In the genomic region with DNA sequence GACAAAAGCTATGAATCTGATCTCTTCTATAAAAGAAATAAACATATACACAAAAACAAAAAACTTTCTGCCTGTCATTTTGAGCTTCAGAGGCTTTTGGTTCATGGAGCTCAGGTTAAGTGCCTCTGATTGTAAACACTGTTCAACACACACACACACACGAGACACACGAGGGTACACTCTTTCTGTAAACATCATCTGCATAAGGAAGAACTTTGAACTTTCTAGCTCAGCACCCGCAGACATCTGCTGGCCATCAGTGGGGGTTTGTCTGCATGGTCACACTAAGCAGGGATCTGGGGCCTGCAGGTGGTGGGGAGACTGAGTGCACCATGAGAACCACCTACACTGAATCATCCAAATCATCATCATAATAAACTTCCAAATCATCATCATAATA, we compare ENCODE assay signal across 1 cellular context.
TF ChIP-seq lines count a peak whose summit lies in the region.

No MANE protein-coding gene starts in this region.

TF ChIP-seq in HepG2, 621 proteins besides CTCF, POLR2A, EP300 and RAD21 (continued from another document and continues in another):
- peak; percentile 54; the same call in 1 of the 2 replicates for TF ChIP-seq ZNF800 (CRISPR knock-in tag; IDR thresholded peaks at IDR 0.05)
- TF ChIP-seq ZNF580 (CRISPR knock-in tag; IDR thresholded peaks at IDR 0.05; ENCODE audit: borderline replicate concordance, low read depth), result 0 out of 2 replicates have a peak, but pooled peaks have one; percentile 43
- no peak for TF ChIP-seq THAP7 (CRISPR knock-in tag; IDR thresholded peaks at IDR 0.05)
- no peak for TF ChIP-seq ZNF234 (CRISPR knock-in tag; conservative IDR thresholded peaks at IDR 0.05)
- TF ChIP-seq NFRKB (IDR thresholded peaks at IDR 0.05), result no peak
- peak; percentile 53; the same call in 1 of the 2 replicates for TF ChIP-seq HNF1B (CRISPR knock-in tag; IDR thresholded peaks at IDR 0.05)
- TF ChIP-seq ZNF609 (CRISPR knock-in tag; IDR thresholded peaks at IDR 0.05; ENCODE audit: borderline replicate concordance), result peak; percentile 69; the same call in 1 of the 2 replicates
- TF ChIP-seq, protein P1, sequence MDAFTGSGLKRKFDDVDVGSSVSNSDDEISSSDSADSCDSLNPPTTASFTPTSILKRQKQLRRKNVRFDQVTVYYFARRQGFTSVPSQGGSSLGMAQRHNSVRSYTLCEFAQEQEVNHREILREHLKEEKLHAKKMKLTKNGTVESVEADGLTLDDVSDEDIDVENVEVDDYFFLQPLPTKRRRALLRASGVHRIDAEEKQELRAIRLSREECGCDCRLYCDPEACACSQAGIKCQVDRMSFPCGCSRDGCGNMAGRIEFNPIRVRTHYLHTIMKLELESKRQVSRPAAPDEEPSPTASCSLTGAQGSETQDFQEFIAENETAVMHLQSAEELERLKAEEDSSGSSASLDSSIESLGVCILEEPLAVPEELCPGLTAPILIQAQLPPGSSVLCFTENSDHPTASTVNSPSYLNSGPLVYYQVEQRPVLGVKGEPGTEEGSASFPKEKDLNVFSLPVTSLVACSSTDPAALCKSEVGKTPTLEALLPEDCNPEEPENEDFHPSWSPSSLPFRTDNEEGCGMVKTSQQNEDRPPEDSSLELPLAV (CRISPR knock-in tag; conservative IDR thresholded peaks at IDR 0.05; ENCODE audit: low read depth), result no peak
- TF ChIP-seq SIN3A (IDR thresholded peaks at IDR 0.05; ENCODE audit: borderline replicate concordance, low read depth, low read length), result 0 out of 2 replicates have a peak, but pooled peaks have one; percentile 59
- TF ChIP-seq NKX3-1 (CRISPR knock-in tag; IDR thresholded peaks at IDR 0.05), result no peak
- peak; percentile 97 for TF ChIP-seq BHLHE40 (IDR thresholded peaks at IDR 0.05; ENCODE audit: low read length)
- TF ChIP-seq PHF20 (CRISPR knock-in tag; IDR thresholded peaks at IDR 0.05), result no peak
- TF ChIP-seq, protein P2, sequence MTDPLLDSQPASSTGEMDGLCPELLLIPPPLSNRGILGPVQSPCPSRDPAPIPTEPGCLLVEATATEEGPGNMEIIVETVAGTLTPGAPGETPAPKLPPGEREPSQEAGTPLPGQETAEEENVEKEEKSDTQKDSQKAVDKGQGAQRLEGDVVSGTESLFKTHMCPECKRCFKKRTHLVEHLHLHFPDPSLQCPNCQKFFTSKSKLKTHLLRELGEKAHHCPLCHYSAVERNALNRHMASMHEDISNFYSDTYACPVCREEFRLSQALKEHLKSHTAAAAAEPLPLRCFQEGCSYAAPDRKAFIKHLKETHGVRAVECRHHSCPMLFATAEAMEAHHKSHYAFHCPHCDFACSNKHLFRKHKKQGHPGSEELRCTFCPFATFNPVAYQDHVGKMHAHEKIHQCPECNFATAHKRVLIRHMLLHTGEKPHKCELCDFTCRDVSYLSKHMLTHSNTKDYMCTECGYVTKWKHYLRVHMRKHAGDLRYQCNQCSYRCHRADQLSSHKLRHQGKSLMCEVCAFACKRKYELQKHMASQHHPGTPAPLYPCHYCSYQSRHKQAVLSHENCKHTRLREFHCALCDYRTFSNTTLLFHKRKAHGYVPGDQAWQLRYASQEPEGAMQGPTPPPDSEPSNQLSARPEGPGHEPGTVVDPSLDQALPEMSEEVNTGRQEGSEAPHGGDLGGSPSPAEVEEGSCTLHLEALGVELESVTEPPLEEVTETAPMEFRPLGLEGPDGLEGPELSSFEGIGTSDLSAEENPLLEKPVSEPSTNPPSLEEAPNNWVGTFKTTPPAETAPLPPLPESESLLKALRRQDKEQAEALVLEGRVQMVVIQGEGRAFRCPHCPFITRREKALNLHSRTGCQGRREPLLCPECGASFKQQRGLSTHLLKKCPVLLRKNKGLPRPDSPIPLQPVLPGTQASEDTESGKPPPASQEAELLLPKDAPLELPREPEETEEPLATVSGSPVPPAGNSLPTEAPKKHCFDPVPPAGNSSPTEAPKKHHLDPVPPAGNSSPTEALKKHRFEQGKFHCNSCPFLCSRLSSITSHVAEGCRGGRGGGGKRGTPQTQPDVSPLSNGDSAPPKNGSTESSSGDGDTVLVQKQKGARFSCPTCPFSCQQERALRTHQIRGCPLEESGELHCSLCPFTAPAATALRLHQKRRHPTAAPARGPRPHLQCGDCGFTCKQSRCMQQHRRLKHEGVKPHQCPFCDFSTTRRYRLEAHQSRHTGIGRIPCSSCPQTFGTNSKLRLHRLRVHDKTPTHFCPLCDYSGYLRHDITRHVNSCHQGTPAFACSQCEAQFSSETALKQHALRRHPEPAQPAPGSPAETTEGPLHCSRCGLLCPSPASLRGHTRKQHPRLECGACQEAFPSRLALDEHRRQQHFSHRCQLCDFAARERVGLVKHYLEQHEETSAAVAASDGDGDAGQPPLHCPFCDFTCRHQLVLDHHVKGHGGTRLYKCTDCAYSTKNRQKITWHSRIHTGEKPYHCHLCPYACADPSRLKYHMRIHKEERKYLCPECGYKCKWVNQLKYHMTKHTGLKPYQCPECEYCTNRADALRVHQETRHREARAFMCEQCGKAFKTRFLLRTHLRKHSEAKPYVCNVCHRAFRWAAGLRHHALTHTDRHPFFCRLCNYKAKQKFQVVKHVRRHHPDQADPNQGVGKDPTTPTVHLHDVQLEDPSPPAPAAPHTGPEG (CRISPR knock-in tag; IDR thresholded peaks at IDR 0.05), result no peak
- TF ChIP-seq BRD4 (CRISPR knock-in tag; IDR thresholded peaks at IDR 0.05), result 0 out of 2 replicates have a peak, but pooled peaks have one; percentile 27
- no peak for TF ChIP-seq SATB2 (CRISPR knock-in tag; IDR thresholded peaks at IDR 0.05)
- TF ChIP-seq EED (CRISPR knock-in tag; IDR thresholded peaks at IDR 0.05), result no peak
- TF ChIP-seq ZNF552 (CRISPR knock-in tag; IDR thresholded peaks at IDR 0.05; ENCODE audit: borderline replicate concordance), result no peak
- no peak for TF ChIP-seq ZNF124 (CRISPR knock-in tag; IDR thresholded peaks at IDR 0.05)
- peak; percentile 61; the same call in 1 of the 2 replicates for TF ChIP-seq THAP11 (CRISPR knock-in tag; IDR thresholded peaks at IDR 0.05)
- TF ChIP-seq RBM39 (IDR thresholded peaks at IDR 0.05; ENCODE audit: low read depth, low read length, poor library complexity, severe bottlenecking), result no peak
- TF ChIP-seq LCORL (IDR thresholded peaks at IDR 0.05), result no peak
- 0 out of 2 replicates have a peak, but pooled peaks have one; percentile 36 for TF ChIP-seq LCORL (CRISPR knock-in tag; IDR thresholded peaks at IDR 0.05)
- TF ChIP-seq, protein P3, sequence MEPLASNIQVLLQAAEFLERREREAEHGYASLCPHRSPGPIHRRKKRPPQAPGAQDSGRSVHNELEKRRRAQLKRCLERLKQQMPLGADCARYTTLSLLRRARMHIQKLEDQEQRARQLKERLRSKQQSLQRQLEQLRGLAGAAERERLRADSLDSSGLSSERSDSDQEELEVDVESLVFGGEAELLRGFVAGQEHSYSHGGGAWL (CRISPR knock-in tag; IDR thresholded peaks at IDR 0.05), result no peak
- TF ChIP-seq TCF7 (IDR thresholded peaks at IDR 0.05; ENCODE audit: low read depth), result peak; percentile 53; the same call in 1 of the 2 replicates
- no peak for TF ChIP-seq ZNF562 (CRISPR knock-in tag; IDR thresholded peaks at IDR 0.05; ENCODE audit: borderline replicate concordance)
- TF ChIP-seq, protein P4, sequence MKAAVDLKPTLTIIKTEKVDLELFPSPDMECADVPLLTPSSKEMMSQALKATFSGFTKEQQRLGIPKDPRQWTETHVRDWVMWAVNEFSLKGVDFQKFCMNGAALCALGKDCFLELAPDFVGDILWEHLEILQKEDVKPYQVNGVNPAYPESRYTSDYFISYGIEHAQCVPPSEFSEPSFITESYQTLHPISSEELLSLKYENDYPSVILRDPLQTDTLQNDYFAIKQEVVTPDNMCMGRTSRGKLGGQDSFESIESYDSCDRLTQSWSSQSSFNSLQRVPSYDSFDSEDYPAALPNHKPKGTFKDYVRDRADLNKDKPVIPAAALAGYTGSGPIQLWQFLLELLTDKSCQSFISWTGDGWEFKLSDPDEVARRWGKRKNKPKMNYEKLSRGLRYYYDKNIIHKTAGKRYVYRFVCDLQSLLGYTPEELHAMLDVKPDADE (CRISPR knock-in tag; IDR thresholded peaks at IDR 0.05), result no peak
- no peak for TF ChIP-seq ZBTB8A (CRISPR knock-in tag; IDR thresholded peaks at IDR 0.05; ENCODE audit: borderline replicate concordance, low read depth)
- TF ChIP-seq ZNF232 (CRISPR knock-in tag; IDR thresholded peaks at IDR 0.05; ENCODE audit: borderline replicate concordance), result no peak
